ENCODE assay signal across 9 cellular contexts in the genomic region with DNA sequence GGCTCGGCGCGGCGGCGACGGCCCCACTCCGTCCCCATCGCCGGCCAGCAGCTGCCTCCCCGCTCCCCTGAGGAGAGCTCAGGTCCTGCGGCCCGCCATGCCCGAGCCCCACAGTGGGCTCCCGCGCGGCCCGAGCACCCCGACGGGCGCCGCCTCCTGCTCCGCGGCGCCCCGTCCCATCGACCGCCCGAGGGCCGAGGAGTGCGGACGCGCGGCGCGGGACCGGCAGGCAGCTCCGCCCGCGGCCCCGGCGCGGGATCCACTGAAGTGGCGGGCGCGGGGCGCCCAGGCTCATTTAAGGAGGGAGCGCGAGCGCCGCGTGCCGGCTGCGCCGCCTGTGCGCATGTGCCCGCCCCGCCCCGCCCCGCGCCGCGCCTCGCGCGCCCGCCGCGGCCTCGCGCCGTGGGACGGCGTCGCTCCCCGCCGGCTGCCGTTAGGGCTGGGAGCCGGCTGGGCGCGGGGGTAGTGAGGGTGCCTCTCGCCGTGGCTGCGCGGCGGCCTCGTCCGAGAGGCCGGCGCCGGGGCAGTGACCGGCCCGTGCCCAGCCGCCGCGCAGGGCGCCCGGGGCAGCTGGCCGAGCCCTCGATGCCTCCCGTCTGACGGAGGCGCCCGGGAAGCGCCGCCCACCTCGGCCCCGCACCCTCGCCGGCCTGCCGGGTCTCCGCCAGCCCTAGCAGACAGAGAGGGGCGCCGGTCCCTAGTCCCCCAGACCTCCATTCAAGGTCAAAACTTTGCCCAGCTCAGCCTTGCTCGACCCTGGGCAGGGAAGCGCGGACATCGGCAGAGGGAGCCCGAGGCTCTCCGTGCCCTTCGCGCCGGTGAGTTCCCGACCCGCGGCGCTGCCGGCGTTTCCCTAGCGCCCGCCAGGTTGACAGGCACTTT. TPM values are rescaled to one million over a fixed set of nuclear protein-coding genes. Genes with fewer than 3 reads are reported as not detected.
DNase-seq lines count a peak whose midpoint lies in the region; ATAC-seq and TF ChIP-seq lines count a peak whose summit lies in the region.
"Had no signal": no experiment of that assay in that cellular context is flagged by ENCODE, and none has a peak within 500 bp of the region (broad histone marks: within the 10 kb centered on the region; RNA-seq: fewer than 3 reads in every experiment).

A gene with protein sequence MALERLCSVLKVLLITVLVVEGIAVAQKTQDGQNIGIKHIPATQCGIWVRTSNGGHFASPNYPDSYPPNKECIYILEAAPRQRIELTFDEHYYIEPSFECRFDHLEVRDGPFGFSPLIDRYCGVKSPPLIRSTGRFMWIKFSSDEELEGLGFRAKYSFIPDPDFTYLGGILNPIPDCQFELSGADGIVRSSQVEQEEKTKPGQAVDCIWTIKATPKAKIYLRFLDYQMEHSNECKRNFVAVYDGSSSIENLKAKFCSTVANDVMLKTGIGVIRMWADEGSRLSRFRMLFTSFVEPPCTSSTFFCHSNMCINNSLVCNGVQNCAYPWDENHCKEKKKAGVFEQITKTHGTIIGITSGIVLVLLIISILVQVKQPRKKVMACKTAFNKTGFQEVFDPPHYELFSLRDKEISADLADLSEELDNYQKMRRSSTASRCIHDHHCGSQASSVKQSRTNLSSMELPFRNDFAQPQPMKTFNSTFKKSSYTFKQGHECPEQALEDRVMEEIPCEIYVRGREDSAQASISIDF (minus strand): TSS at position 269 of the 882 bp plus-strand sequence. CDS start 333 bp downstream, outside the sequence.

- no peaks in the 10 kb centered on the region for H3K36me3 ChIP-seq in kidney epithelial cell (ENCODE audit: control insufficient read depth, insufficient read depth, low read length)

- H3K4me3 ChIP-seq in WI38 (ENCODE audit: low read depth, low read length) (peak within 1 kb of the TSS; percentile 66), cardiac fibroblast (replicated peaks in 1 of 2; ENCODE audit: low read depth in 2 of 2, low read length in 2 of 2) (peak within 1 kb of the TSS; percentile 65 to 68), kidney epithelial cell (ENCODE audit: low read depth, low read length) (peak within 1 kb of the TSS; percentile 54)

- DNase-seq in NCI-H1436 (lab: John Stamatoyannopoulos, UW): peak; percentile 34
- no peak for DNase-seq in NCI-H1436 treated with DMSO at 0.1 percent for 48 hours (lab: John Stamatoyannopoulos, UW)
- DNase-seq in NCI-H1105 (lab: John Stamatoyannopoulos, UW): peak; percentile 56
- DNase-seq in cardiac fibroblast (ENCODE audit: low read depth in 2 of 2): peak; percentile 60 to 63
- DNase-seq in kidney epithelial cell (ENCODE audit: low read depth): no peak
- DNase-seq in stimulated activated CD4-positive, alpha-beta T cell treated with anti-CD3 and anti-CD28 coated beads, Interleukin-1b, Interleukin-23, amount 100 ng/mL, for 4 hours (ENCODE audit: low read depth in 2 of 2): peak; percentile 50 to 69
- DNase-seq: DND-41 had no signal

- H3K27me3 ChIP-seq in kidney epithelial cell (ENCODE audit: control insufficient read depth, insufficient read depth, low read length): no peaks in the 10 kb centered on the region

- ATAC-seq in HG02623 (IDR thresholded peaks at IDR 0.05; ENCODE audit: unreplicated experiment): peak; percentile 49

- TF ChIP-seq CTCF in WI38 (IDR thresholded peaks at IDR 0.05; ENCODE audit: low read depth, low read length) (peak; percentile 61), cardiac fibroblast (IDR thresholded peaks at IDR 0.05; ENCODE audit: low read depth, low read length) (peak; percentile 77), kidney epithelial cell (IDR thresholded peaks at IDR 0.05; ENCODE audit: insufficient read depth, low read length, poor library complexity, severe bottlenecking) (peak; percentile 73)

RNA-seq across cellular contexts. Expression of the gene that starts here (rescaled TPM):
- total RNA-seq in kidney epithelial cell: 41.9 and 42.6 TPM in 2 replicates

Comparison
In these comparisons a context has a peak if more than half of its experiments do, and no peak if none do; other contexts are left out.
1. DNase-seq: peak in NCI-H1436 (single experiment), NCI-H1105 (single experiment), cardiac fibroblast (2 of 2) and stimulated activated CD4-positive, alpha-beta T cell treated with anti-CD3 and anti-CD28 coated beads, Interleukin-1b, Interleukin-23, amount 100 ng/mL, for 4 hours (2 of 2); none in NCI-H1436 treated with DMSO at 0.1 percent for 48 hours (single experiment) and kidney epithelial cell (single experiment).
2. Peak in every context shown above with its lines, with median percentiles within 50 percentile points of each other: H3K4me3 ChIP-seq and CTCF ChIP-seq.